8 cellular contexts compared by ENCODE assay signal in genomic region chr13:108895220-108895704, GRCh38.
DNase-seq lines count a peak whose midpoint lies in the region; ATAC-seq and TF ChIP-seq lines count a peak whose summit lies in the region.

No MANE protein-coding gene starts in this region.

- ATAC-seq in left colon, result no peak

- intact Hi-C loops in left colon (cut with DNase I, micrococcal nuclease), result loop anchor here in 1 of 2 donors (5.0 kb wide), 1 partner anchor 573 kb away; no protein-coding TSS in a partner anchor

- H3K4me3 ChIP-seq in Jurkat, Clone E6-1 (ENCODE audit: low read length), result no peak overlapping the region
- H3K4me3 ChIP-seq in fibroblast of mammary gland (ENCODE audit: control insufficient read depth, low read depth, low read length), result no peak overlapping the region

- peak; percentile 22 to 87 (median 74) for DNase-seq in NCI-H1417 (lab: John Stamatoyannopoulos, UW)
- DNase-seq in NCI-H1417 treated with DMSO at 0.1 percent for 48 hours (lab: John Stamatoyannopoulos, UW), result no peak
- DNase-seq in Jurkat, Clone E6-1 (ENCODE audit: low read depth, low spot score), result peak; percentile 25
- DNase-seq in SHP77 (lab: John Stamatoyannopoulos, UW), result peak; percentile 43 to 79
- peak; percentile 71 for DNase-seq in fibroblast of mammary gland (ENCODE audit: low read depth)
- peak; percentile 85 for DNase-seq in superior temporal gyrus (ENCODE audit: extremely low spot score)
- no peak for DNase-seq in activated CD8-positive, alpha-beta memory T cell treated with anti-CD3 and anti-CD28 coated beads for 24 hours
- DNase-seq in left colon, result no peak

- peak; percentile 46 for TF ChIP-seq CTCF in fibroblast of mammary gland (conservative IDR thresholded peaks at IDR 0.05; ENCODE audit: control insufficient read depth, insufficient read depth, low read depth, low read length)

Comparison
In these comparisons a context has a peak if more than half of its experiments do, and no peak if none do; other contexts are left out.
1. DNase-seq: peak in NCI-H1417 (3 of 3), Jurkat, Clone E6-1 (single experiment), SHP77 (2 of 2), fibroblast of mammary gland (single experiment) and superior temporal gyrus (single experiment); none in NCI-H1417 treated with DMSO at 0.1 percent for 48 hours (single experiment), activated CD8-positive, alpha-beta memory T cell treated with anti-CD3 and anti-CD28 coated beads for 24 hours (single experiment) and left colon (0 of 2).